9 cellular contexts compared by ENCODE assay signal in genomic region chr1:155177192-155177917, GRCh38. TPM values are rescaled to one million over a fixed set of nuclear protein-coding genes. Genes with fewer than 3 reads are reported as not detected.
DNase-seq lines count a peak whose midpoint lies in the region; ATAC-seq, FAIRE-seq and TF ChIP-seq lines count a peak whose summit lies in the region.
"Had no signal": no experiment of that assay in that cellular context is flagged by ENCODE, and none has a peak within 500 bp of the region (broad histone marks: within the 10 kb centered on the region; RNA-seq: fewer than 3 reads in every experiment).

No MANE protein-coding gene starts in this region.

- ATAC-seq in A549 (no peak), GM19455 (IDR thresholded peaks at IDR 0.05; ENCODE audit: unreplicated experiment) (no peak), HG02973 (IDR thresholded peaks at IDR 0.05; ENCODE audit: unreplicated experiment) (no peak)

- H3K4me3 ChIP-seq in A549 (no peak overlapping the region), bronchial epithelial cell (ENCODE audit: low read depth, low read length) (no peak overlapping the region), mucosa of stomach (ENCODE audit: low read length) (no peak overlapping the region)
- H3K4me3 ChIP-seq: prostate gland had no signal

- TF ChIP-seq RAD21 in A549 (conservative IDR thresholded peaks at IDR 0.05 in 1 of 2, IDR thresholded peaks at IDR 0.05 in 1 of 2), result no peak

- FAIRE-seq in A549 (lab: Jason Lieb, UNC) (no peak), bronchial epithelial cell (lab: Jason Lieb, UNC) (no peak)

- DNase-seq in A549 (ENCODE audit: low read depth in 1 of 2, low spot score in 1 of 2) (no peak), H4 (ENCODE audit: low spot score) (peak; percentile 3), bronchial epithelial cell (ENCODE audit: low read depth) (peak; percentile 38), COLO829 (ENCODE audit: low spot score) (no peak), amygdala (lab: John Stamatoyannopoulos, UW) (no peak)

- H3K4me1 ChIP-seq in A549 (peaks cover 13% of the 10 kb centered on the region), mucosa of stomach (ENCODE audit: control insufficient read depth, insufficient read depth, low read length) (peaks cover 78% of the 10 kb centered on the region)
- H3K4me1 ChIP-seq: prostate gland had no signal

- TF ChIP-seq EP300 in A549 (IDR thresholded peaks at IDR 0.05), result no peak

- H3K9me3 ChIP-seq in A549 (no peaks in the 10 kb centered on the region), mucosa of stomach (ENCODE audit: control insufficient read depth, low read length) (no peaks in the 10 kb centered on the region)
- H3K9me3 ChIP-seq: prostate gland had no signal

- H3K27me3 ChIP-seq in bronchial epithelial cell (ENCODE audit: control insufficient read depth, insufficient read depth, low read length), result no peaks in the 10 kb centered on the region
- peaks cover 4% of the 10 kb centered on the region for H3K27me3 ChIP-seq in mucosa of stomach (ENCODE audit: control insufficient read depth, insufficient read depth, low read length)

- H3K9ac ChIP-seq in mucosa of stomach (ENCODE audit: low read length), result peak overlapping the region; percentile 1

- POLR2A ChIA-PET in A549 (lab: Yijun Ruan, JAX), result interaction anchor here (2.4 kb wide), 1 partner anchor 16 kb away, joined by 9 read pairs; no protein-coding TSS in a partner anchor

- TF ChIP-seq POLR2A in A549 (IDR thresholded peaks at IDR 0.05; ENCODE audit: low read length), result no peak

- H3K27ac ChIP-seq in A549, result peak overlapping the region; percentile 12 to 63; a peak in 3 of 6 replicates
- H3K27ac ChIP-seq: prostate gland had no signal

- H3K36me3 ChIP-seq in bronchial epithelial cell (ENCODE audit: control insufficient read depth, insufficient read depth, low read length) (no peaks in the 10 kb centered on the region), mucosa of stomach (ENCODE audit: control insufficient read depth, insufficient read depth, low read length) (no peaks in the 10 kb centered on the region)
- H3K36me3 ChIP-seq: prostate gland had no signal

- 59% methylated on average over 11 of the region's 11 CpGs for WGBS in A549 (ENCODE audit: missing lambda C conversion rate)

- TF ChIP-seq CTCF in A549 (IDR thresholded peaks at IDR 0.05) (no peak), bronchial epithelial cell (IDR thresholded peaks at IDR 0.05; ENCODE audit: insufficient read depth, low read length, severe bottlenecking) (no peak)

- CTCF ChIA-PET in A549 (lab: Yijun Ruan, JAX), result interaction anchor here (0.6 to 15.2 kb wide), 20 partner anchors 9 to 431 kb away, joined by 3 to 384 read pairs (median 4); partner anchors contain the start of genes DPM3 and THBS3

- H3K4me2 ChIP-seq in A549, result no peak overlapping the region

TF ChIP-seq in A549, 52 proteins besides CTCF, POLR2A, EP300 and RAD21:
- TF ChIP-seq ZFP36 (IDR thresholded peaks at IDR 0.05; ENCODE audit: borderline replicate concordance, partially characterized antibody) (no peak), MYC (IDR thresholded peaks at IDR 0.05; ENCODE audit: borderline replicate concordance, low read length) (no peak), SMC3 (IDR thresholded peaks at IDR 0.05) (no peak), FOXS1 (CRISPR knock-in tag; IDR thresholded peaks at IDR 0.05) (no peak), ESRRA (IDR thresholded peaks at IDR 0.05; ENCODE audit: borderline replicate concordance, low read length) (no peak), FOSB (CRISPR knock-in tag; IDR thresholded peaks at IDR 0.05) (no peak), TP53 (CRISPR knock-in tag; IDR thresholded peaks at IDR 0.05) (no peak), CBX2 (IDR thresholded peaks at IDR 0.05; ENCODE audit: borderline replicate concordance, low read depth) (no peak), EHMT2 (IDR thresholded peaks at IDR 0.05; ENCODE audit: low read depth) (no peak), HOXB5 (CRISPR knock-in tag; IDR thresholded peaks at IDR 0.05) (no peak)
- TF ChIP-seq, protein P1, sequence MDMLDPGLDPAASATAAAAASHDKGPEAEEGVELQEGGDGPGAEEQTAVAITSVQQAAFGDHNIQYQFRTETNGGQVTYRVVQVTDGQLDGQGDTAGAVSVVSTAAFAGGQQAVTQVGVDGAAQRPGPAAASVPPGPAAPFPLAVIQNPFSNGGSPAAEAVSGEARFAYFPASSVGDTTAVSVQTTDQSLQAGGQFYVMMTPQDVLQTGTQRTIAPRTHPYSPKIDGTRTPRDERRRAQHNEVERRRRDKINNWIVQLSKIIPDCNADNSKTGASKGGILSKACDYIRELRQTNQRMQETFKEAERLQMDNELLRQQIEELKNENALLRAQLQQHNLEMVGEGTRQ (IDR thresholded peaks at IDR 0.05), result no peak
- TF ChIP-seq, protein P2, sequence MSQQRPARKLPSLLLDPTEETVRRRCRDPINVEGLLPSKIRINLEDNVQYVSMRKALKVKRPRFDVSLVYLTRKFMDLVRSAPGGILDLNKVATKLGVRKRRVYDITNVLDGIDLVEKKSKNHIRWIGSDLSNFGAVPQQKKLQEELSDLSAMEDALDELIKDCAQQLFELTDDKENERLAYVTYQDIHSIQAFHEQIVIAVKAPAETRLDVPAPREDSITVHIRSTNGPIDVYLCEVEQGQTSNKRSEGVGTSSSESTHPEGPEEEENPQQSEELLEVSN (IDR thresholded peaks at IDR 0.05; ENCODE audit: borderline replicate concordance, low read depth), result no peak

RNA-seq across cellular contexts. Expression of gene TRIM46, which starts 3.7 kb away (rescaled TPM):
- 1.1 and 1.5 TPM in 2 replicates for polyA plus RNA-seq in A549 (2011; rRNA removed)
- 1.9 and 2.3 TPM in 2 replicates for polyA plus RNA-seq in A549 (2012; cell fraction: cytosol; rRNA removed)
- polyA plus RNA-seq in A549 (2012; cell fraction: nucleus; rRNA removed), result 7.7 and 11.0 TPM in 2 replicates
- polyA plus RNA-seq in A549 (2017; fragmentation: RNase III; extraction: RNeasy Plus Mini Kit Qiagen cat#74134 plus additional on column Dnase treatment), result 1.7 to 2.8 TPM (median 2.7 TPM) in 3 replicates
- 1.3 and 1.9 TPM in 2 replicates for polyA minus RNA-seq in A549 (2011; rRNA and poly(A)+ RNA removed)
- total RNA-seq in H4 (2014; rRNA removed; shearing (Covaris generic)), result 0.37 and 1.1 TPM in 2 replicates
- total RNA-seq in bronchial epithelial cell, result 0.26 and 0.64 TPM in 2 replicates

RNA-seq across cellular contexts. Expression of gene KRTCAP2, which starts 4.3 kb away (rescaled TPM):
- polyA plus RNA-seq in A549 (2011; rRNA removed), result 154 and 227 TPM in 2 replicates
- 242 and 259 TPM in 2 replicates for polyA plus RNA-seq in A549 (2012; cell fraction: cytosol; rRNA removed)
- 210 and 274 TPM in 2 replicates for polyA plus RNA-seq in A549 (2012; cell fraction: nucleus; rRNA removed)
- 216 to 218 TPM (median 217 TPM) in 3 replicates for polyA plus RNA-seq in A549 (2017; fragmentation: RNase III; extraction: RNeasy Plus Mini Kit Qiagen cat#74134 plus additional on column Dnase treatment)
- 307 and 312 TPM in 2 replicates for polyA minus RNA-seq in A549 (2011; rRNA and poly(A)+ RNA removed)
- total RNA-seq in H4 (2014; rRNA removed; shearing (Covaris generic)), result 128 and 140 TPM in 2 replicates
- total RNA-seq in bronchial epithelial cell, result 76.3 and 133 TPM in 2 replicates

RNA-seq across cellular contexts. Expression of gene THBS3, which starts 30.3 kb away (rescaled TPM):
- 13.8 and 16.2 TPM in 2 replicates for polyA plus RNA-seq in A549 (2011; rRNA removed)
- polyA plus RNA-seq in A549 (2012; cell fraction: cytosol; rRNA removed), result 9.7 and 10.3 TPM in 2 replicates
- polyA plus RNA-seq in A549 (2012; cell fraction: nucleus; rRNA removed), result 70.1 and 72.7 TPM in 2 replicates
- 8.9 to 14.2 TPM (median 12.1 TPM) in 3 replicates for polyA plus RNA-seq in A549 (2017; fragmentation: RNase III; extraction: RNeasy Plus Mini Kit Qiagen cat#74134 plus additional on column Dnase treatment)
- polyA minus RNA-seq in A549 (2011; rRNA and poly(A)+ RNA removed), result 19.8 and 23.0 TPM in 2 replicates
- 2.8 and 3.9 TPM in 2 replicates for total RNA-seq in H4 (2014; rRNA removed; shearing (Covaris generic))
- 16.3 and 19.6 TPM in 2 replicates for total RNA-seq in bronchial epithelial cell

RNA-seq across cellular contexts. Expression of gene MTX1, which starts 31.1 kb away (rescaled TPM):
- polyA plus RNA-seq in A549 (2011; rRNA removed) (53.4 and 73.9 TPM in 2 replicates), A549 (2017; fragmentation: RNase III; extraction: RNeasy Plus Mini Kit Qiagen cat#74134 plus additional on column Dnase treatment) (64.5 to 67.2 TPM (median 67.1 TPM) in 3 replicates)
- polyA plus RNA-seq in A549 (2012; cell fraction: cytosol; rRNA removed), result 113 and 130 TPM in 2 replicates
- 143 and 156 TPM in 2 replicates for polyA plus RNA-seq in A549 (2012; cell fraction: nucleus; rRNA removed)
- polyA minus RNA-seq in A549 (2011; rRNA and poly(A)+ RNA removed), result 60.0 and 63.1 TPM in 2 replicates
- total RNA-seq in H4 (2014; rRNA removed; shearing (Covaris generic)), result 79.5 and 82.1 TPM in 2 replicates
- total RNA-seq in bronchial epithelial cell, result 48.4 and 49.5 TPM in 2 replicates

RNA-seq across cellular contexts. Expression of gene DPM3, which starts 37.0 kb away (rescaled TPM):
- polyA plus RNA-seq in A549 (2011; rRNA removed) (22.8 and 33.7 TPM in 2 replicates), A549 (2017; fragmentation: RNase III; extraction: RNeasy Plus Mini Kit Qiagen cat#74134 plus additional on column Dnase treatment) (67.5 to 83.0 TPM (median 80.3 TPM) in 3 replicates)
- polyA plus RNA-seq in A549 (2012; cell fraction: cytosol; rRNA removed), result 252 TPM in 2 replicates
- 247 and 265 TPM in 2 replicates for polyA plus RNA-seq in A549 (2012; cell fraction: nucleus; rRNA removed)
- polyA minus RNA-seq in A549 (2011; rRNA and poly(A)+ RNA removed), result 7.8 and 9.2 TPM in 2 replicates
- total RNA-seq in H4 (2014; rRNA removed; shearing (Covaris generic)), result 53.2 and 72.4 TPM in 2 replicates
- 37.4 and 43.5 TPM in 2 replicates for total RNA-seq in bronchial epithelial cell

Comparison
In these comparisons a context has a peak if more than half of its experiments do, and no peak if none do; other contexts are left out.
1. DNase-seq: peak in H4 (single experiment) and bronchial epithelial cell (single experiment); none in A549 (0 of 2), COLO829 (single experiment) and amygdala (0 of 56).